Comparison of ENCODE assay signal across 1 cellular context in the genomic region with DNA sequence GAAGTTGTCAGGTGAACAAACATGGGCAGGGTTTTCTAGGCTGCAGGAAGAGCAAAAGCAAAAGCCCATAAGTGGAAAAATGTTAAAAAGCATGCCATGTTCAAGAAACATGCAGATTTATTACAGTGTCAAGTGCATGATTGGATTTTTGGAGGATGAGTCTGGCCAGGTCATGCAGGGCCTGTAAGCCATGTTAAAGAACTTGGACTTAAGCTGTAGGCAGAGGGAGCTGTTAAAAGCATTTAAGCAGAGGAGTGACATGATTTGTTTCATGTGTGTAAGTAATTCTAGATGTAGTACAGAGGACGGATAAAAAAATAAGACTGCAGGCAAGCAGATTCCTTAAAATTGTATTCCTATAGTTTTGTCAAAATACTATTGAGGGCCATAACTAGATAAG.
TF ChIP-seq lines count a peak whose summit lies in the region.

No MANE protein-coding gene starts in this region.

TF ChIP-seq in H1, 55 proteins besides CTCF, POLR2A, EP300 and RAD21 (continued from another document):
- TF ChIP-seq JUND (IDR thresholded peaks at IDR 0.05; ENCODE audit: low read length): no peak
- TF ChIP-seq PHF8 (conservative IDR thresholded peaks at IDR 0.05; ENCODE audit: low read depth, low read length): no peak
- TF ChIP-seq EGR1 (IDR thresholded peaks at IDR 0.05; ENCODE audit: borderline replicate concordance, low read depth, low read length): no peak
- TF ChIP-seq CHD7 (IDR thresholded peaks at IDR 0.05; ENCODE audit: insufficient replicate concordance, low read length): no peak
- no peak for TF ChIP-seq CEBPB (IDR thresholded peaks at IDR 0.05; ENCODE audit: low read depth, low read length)
- TF ChIP-seq USF2 (IDR thresholded peaks at IDR 0.05; ENCODE audit: low read length): no peak
- TF ChIP-seq SUZ12 (IDR thresholded peaks at IDR 0.05; ENCODE audit: low read length): no peak
- TF ChIP-seq CHD2 (IDR thresholded peaks at IDR 0.05; ENCODE audit: low read length): no peak
- no peak for TF ChIP-seq HDAC6 (IDR thresholded peaks at IDR 0.05; ENCODE audit: low read depth, low read length)
- TF ChIP-seq RFX5 (IDR thresholded peaks at IDR 0.05; ENCODE audit: borderline replicate concordance, low read depth, low read length): no peak
- TF ChIP-seq KDM5A (IDR thresholded peaks at IDR 0.05; ENCODE audit: low read length): no peak
- TF ChIP-seq SAP30 (IDR thresholded peaks at IDR 0.05; ENCODE audit: insufficient read depth, insufficient replicate concordance, low read length): no peak
